In genomic region chr19:4088975-4089374, GRCh38 we compare ENCODE assay signal across 9 cellular contexts. TPM values are rescaled to one million over a fixed set of nuclear protein-coding genes. Genes with fewer than 3 reads are reported as not detected.
A peak's percentile ranks its signal among the peaks of the same experiment; 100 is the strongest.
DNase-seq lines count a peak whose midpoint lies in the region; ATAC-seq, FAIRE-seq and TF ChIP-seq lines count a peak whose summit lies in the region.
"Had no signal": no experiment of that assay in that cellular context is flagged by ENCODE, and none has a peak within 500 bp of the region (broad histone marks: within the 10 kb centered on the region; RNA-seq: fewer than 3 reads in every experiment).

No MANE protein-coding gene starts in this region.

- TF ChIP-seq POLR2A in right lobe of liver (IDR thresholded peaks at IDR 0.05) (no peak), HepG2 (IDR thresholded peaks at IDR 0.05; ENCODE audit: insufficient read depth in 1 of 2, low read depth in 2 of 2, low read length in 2 of 2) (no peak)

- H3K9me3 Mint-ChIP-seq in T-helper 2 cell treated with Interferon-gamma antibody and Interleukin-4, amounts not matched to agents 5 μg/mL and 100 μg/mL, for 36 hours, result no peaks in the 10 kb centered on the region

- no peaks in the 10 kb centered on the region for H3K79me2 ChIP-seq in HepG2 (ENCODE audit: insufficient read depth, low read length)

- H3K27ac Mint-ChIP-seq in T-helper 2 cell treated with Interferon-gamma antibody and Interleukin-4, amounts not matched to agents 5 μg/mL and 100 μg/mL, for 36 hours, result peak overlapping the region; percentile 95

- no peaks in the 10 kb centered on the region for H4K20me1 ChIP-seq in HepG2 (ENCODE audit: insufficient read depth, low read length)

- POLR2A ChIA-PET in HepG2 (lab: Yijun Ruan, JAX), result no interaction called here

- H3K4me1 Mint-ChIP-seq in T-helper 2 cell treated with Interferon-gamma antibody and Interleukin-4, amounts not matched to agents 5 μg/mL and 100 μg/mL, for 36 hours (ENCODE audit: low read depth), result peaks cover 40% of the 10 kb centered on the region

- in situ Hi-C loops in HepG2 (cut with HindIII; ENCODE audit: extremely low pct_ligation_motif_present, low pct_unique_long_range_greater_than_20kb), result no loop called here

- H3K9ac ChIP-seq in HepG2 (ENCODE audit: insufficient read depth, low read depth, low read length), result no peak overlapping the region

- H3K27me3 ChIP-seq in right lobe of liver, result no peaks in the 10 kb centered on the region
- no peaks in the 10 kb centered on the region for H3K27me3 ChIP-seq in HepG2 (ENCODE audit: control insufficient read depth in 1 of 2, insufficient read depth in 2 of 2, low read length in 2 of 2)
- H3K27me3 ChIP-seq in right cardiac atrium (ENCODE audit: control insufficient read depth, insufficient read depth), result no peaks in the 10 kb centered on the region

- H3K4me3 Mint-ChIP-seq in T-helper 2 cell treated with Interferon-gamma antibody and Interleukin-4, amounts not matched to agents 5 μg/mL and 100 μg/mL, for 36 hours, result peak overlapping the region; percentile 83

- H3K27me3 Mint-ChIP-seq in T-helper 2 cell treated with Interferon-gamma antibody and Interleukin-4, amounts not matched to agents 5 μg/mL and 100 μg/mL, for 36 hours (ENCODE audit: low read depth), result no peaks in the 10 kb centered on the region

- H3K9me3 ChIP-seq in right lobe of liver (no peaks in the 10 kb centered on the region), HepG2 (ENCODE audit: low read length) (no peaks in the 10 kb centered on the region), right cardiac atrium (ENCODE audit: control insufficient read depth, low read length) (no peaks in the 10 kb centered on the region)

- H3K4me2 ChIP-seq in HepG2 (ENCODE audit: low read depth, low read length), result no peak overlapping the region

- H2AFZ ChIP-seq in HepG2 (ENCODE audit: low read length), result no peak overlapping the region

- ATAC-seq in right lobe of liver, result peak; percentile 3 to 35 (median 6)
- ATAC-seq in HepG2, result no peak
- ATAC-seq in right cardiac atrium, result peak; percentile 2 to 20

- TF ChIP-seq CTCF in right lobe of liver (IDR thresholded peaks at IDR 0.05) (no peak), HepG2 (CRISPR knock-in tag; IDR thresholded peaks at IDR 0.05) (no peak)

- intact Hi-C loops in right lobe of liver (cut with DNase I) (no loop called here), HepG2 (cut with micrococcal nuclease; ENCODE audit: unreplicated experiment) (no loop called here), right cardiac atrium (cut with DNase I) (no loop called here)

- WGBS in right lobe of liver (ENCODE audit: insufficient coverage, low coverage, low lambda C conversion rate, missing lambda C conversion rate), result 48% methylated on average over 2 of the region's 2 CpGs
- 100% methylated on average over 2 of the region's 2 CpGs for WGBS in HepG2 (ENCODE audit: low lambda C conversion rate)
- 63% methylated on average over 2 of the region's 2 CpGs for WGBS in right cardiac atrium
- 67% methylated on average over 2 of the region's 2 CpGs for WGBS in urinary bladder

- H3K4me1 ChIP-seq in right lobe of liver (no peaks in the 10 kb centered on the region), HepG2 (ENCODE audit: insufficient read depth, low read length) (peaks cover 25% of the 10 kb centered on the region), right cardiac atrium (ENCODE audit: control insufficient read depth, insufficient read depth, low read length) (peaks cover 3% of the 10 kb centered on the region), urinary bladder (ENCODE audit: insufficient read depth) (peaks cover 2% of the 10 kb centered on the region)

- H3K36me3 ChIP-seq in right lobe of liver, result peaks cover 0 to 16% (median 4%) of the 10 kb centered on the region in 4 donors
- peaks cover 2 to 4% of the 10 kb centered on the region in 2 experiments; a peak in 2 of 5 replicates for H3K36me3 ChIP-seq in HepG2 (replicated peaks in 1 of 2; ENCODE audit: control insufficient read depth in 1 of 2, insufficient read depth in 2 of 2, low read length in 2 of 2)
- H3K36me3 ChIP-seq in urinary bladder (ENCODE audit: insufficient read depth), result peaks cover 3% of the 10 kb centered on the region

- no TSS peak for BruUV-seq in HepG2 (replicated peaks; lab: Mats Ljungman, UMichigan)

- no peak for TF ChIP-seq RAD21 in HepG2 (CRISPR knock-in tag; IDR thresholded peaks at IDR 0.05)

- DNase-seq in right lobe of liver, result no peak
- DNase-seq in HepG2 (ENCODE audit: low spot score), result no peak
- DNase-seq in T-helper 2 cell treated with Interferon-gamma antibody and Interleukin-4, amounts not matched to agents 5 μg/mL and 100 μg/mL, for 36 hours (ENCODE audit: low spot score), result peak; percentile 66
- no peak for DNase-seq in right cardiac atrium
- DNase-seq in SHP77 (lab: John Stamatoyannopoulos, UW), result no peak
- no peak for DNase-seq in NCI-H1417 treated with DMSO at 0.1 percent for 48 hours (lab: John Stamatoyannopoulos, UW)
- DNase-seq in NCI-H446 (lab: John Stamatoyannopoulos, UW), result no peak

- no peak overlapping the region for H3K4me3 ChIP-seq in right lobe of liver
- no peak overlapping the region for H3K4me3 ChIP-seq in HepG2 (replicated peaks in 1 of 3; ENCODE audit: insufficient read depth in 1 of 3, low read depth in 2 of 3, low read length in 3 of 3)
- H3K4me3 ChIP-seq in right cardiac atrium (ENCODE audit: low read length), result no peak overlapping the region
- H3K4me3 ChIP-seq in urinary bladder (ENCODE audit: low read depth, low read length), result no peak overlapping the region

- H3K36me3 Mint-ChIP-seq in T-helper 2 cell treated with Interferon-gamma antibody and Interleukin-4, amounts not matched to agents 5 μg/mL and 100 μg/mL, for 36 hours (ENCODE audit: low read depth), result peaks cover 14% of the 10 kb centered on the region

- CTCF ChIA-PET in HepG2 (lab: Yijun Ruan, JAX; ENCODE audit: low intra/inter-chr PET ratio, low total read pairs), result no interaction called here

- peak overlapping the region in 1 of 3 donors; percentile 43 for H3K27ac ChIP-seq in right lobe of liver
- H3K27ac ChIP-seq in HepG2 (ENCODE audit: extremely low read length, insufficient read depth, low read length), result no peak overlapping the region
- H3K27ac ChIP-seq in right cardiac atrium (ENCODE audit: low read length), result peak overlapping the region; percentile 22
- peak overlapping the region; percentile 86 for H3K27ac ChIP-seq in urinary bladder (ENCODE audit: low read depth)

- TF ChIP-seq EP300 in HepG2 (IDR thresholded peaks at IDR 0.05; ENCODE audit: low read depth in 2 of 2, low read length in 2 of 2) (no peak), HepG2 (CRISPR knock-in tag; IDR thresholded peaks at IDR 0.05; ENCODE audit: borderline replicate concordance) (no peak)

- no peak for FAIRE-seq in HepG2 (lab: Jason Lieb, UNC)
- FAIRE-seq: bronchial epithelial cell had no signal

RNA-seq across cellular contexts. Expression of gene ZBTB7A, which starts 22.3 kb away (rescaled TPM):
- total RNA-seq in right lobe of liver, result 10 to 100 TPM; 19.0 to 38.5 (median 27.7) TPM
- total RNA-seq in HepG2 (2016; rRNA removed; fragmentation: Illumina TruSeq; extraction: Trizol), result 3.5 and 3.6 TPM in 2 replicates
- total RNA-seq in HepG2 (2016; cell fraction: cytosol; rRNA removed; fragmentation: Illumina TruSeq; extraction: Trizol; ENCODE audit: low read depth), result 1.8 TPM in 2 replicates
- total RNA-seq in HepG2 (2016; cell fraction: insoluble cytoplasmic fraction; rRNA removed; fragmentation: Illumina TruSeq; extraction: Trizol), result 2.7 and 3.2 TPM in 2 replicates
- 3.7 and 4.3 TPM in 2 replicates for total RNA-seq in HepG2 (2016; cell fraction: membrane; rRNA removed; fragmentation: Illumina TruSeq; extraction: Trizol)
- total RNA-seq in HepG2 (2016; cell fraction: nucleus; rRNA removed; fragmentation: Illumina TruSeq; extraction: Trizol), result 3.0 and 3.1 TPM in 2 replicates
- 4.0 and 5.5 TPM in 2 replicates for polyA plus RNA-seq in HepG2 (2011; rRNA removed)
- 2.9 and 4.8 TPM in 2 replicates for polyA plus RNA-seq in HepG2 (2011; cell fraction: cytosol; rRNA removed)
- 23.5 and 34.3 TPM in 2 replicates for polyA plus RNA-seq in HepG2 (2011; cell fraction: nucleus; rRNA removed)
- 4.7 and 6.0 TPM in 2 replicates for polyA plus RNA-seq in HepG2 (2012)
- polyA plus RNA-seq in HepG2 (2016; cell fraction: cytosol; fragmentation: Illumina TruSeq; extraction: Trizol; ENCODE audit: low read depth), result 0.96 and 1.2 TPM in 2 replicates
- polyA plus RNA-seq in HepG2 (2016; cell fraction: insoluble cytoplasmic fraction; fragmentation: Illumina TruSeq; extraction: Trizol; ENCODE audit: low read depth), result 4.5 and 4.8 TPM in 2 replicates
- polyA plus RNA-seq in HepG2 (2016; cell fraction: membrane; fragmentation: Illumina TruSeq; extraction: Trizol; ENCODE audit: low read depth), result 2.7 and 3.0 TPM in 2 replicates
- 9.7 and 9.9 TPM in 2 replicates for polyA plus RNA-seq in HepG2 (2016; cell fraction: nucleus; fragmentation: Illumina TruSeq; extraction: Trizol; ENCODE audit: insufficient read depth, low read depth)
- polyA minus RNA-seq in HepG2 (2011; rRNA and poly(A)+ RNA removed; ENCODE audit: low replicate concordance), result 4.3 and 12.1 TPM in 2 replicates
- polyA minus RNA-seq in HepG2 (2011; cell fraction: cytosol; rRNA and poly(A)+ RNA removed), result 9.4 and 10.5 TPM in 2 replicates
- polyA minus RNA-seq in HepG2 (2011; cell fraction: nucleus; rRNA and poly(A)+ RNA removed), result 5.0 and 5.4 TPM in 2 replicates
- total RNA-seq in right cardiac atrium, result 10 to 100 TPM; 28.6 to 32.6 (median 31.6) TPM
- 17.5 TPM for polyA plus RNA-seq in right cardiac atrium
- 8.2 TPM for total RNA-seq in urinary bladder
- 35.3 TPM for polyA plus RNA-seq in urinary bladder

RNA-seq across cellular contexts. Expression of gene MAP2K2, which starts 34.9 kb away (rescaled TPM):
- total RNA-seq in right lobe of liver (10 to 100 TPM; 50.2 to 75.7 (median 59.8) TPM), HepG2 (2016; rRNA removed; fragmentation: Illumina TruSeq; extraction: Trizol) (72.2 and 80.9 TPM in 2 replicates), right cardiac atrium (100 to 1,000 TPM; 113 to 134 (median 121) TPM), urinary bladder (54.7 TPM)
- 141 and 153 TPM in 2 replicates for total RNA-seq in HepG2 (2016; cell fraction: cytosol; rRNA removed; fragmentation: Illumina TruSeq; extraction: Trizol; ENCODE audit: low read depth)
- total RNA-seq in HepG2 (2016; cell fraction: insoluble cytoplasmic fraction; rRNA removed; fragmentation: Illumina TruSeq; extraction: Trizol), result 63.3 and 84.3 TPM in 2 replicates
- total RNA-seq in HepG2 (2016; cell fraction: membrane; rRNA removed; fragmentation: Illumina TruSeq; extraction: Trizol), result 168 and 190 TPM in 2 replicates
- 40.1 and 53.8 TPM in 2 replicates for total RNA-seq in HepG2 (2016; cell fraction: nucleus; rRNA removed; fragmentation: Illumina TruSeq; extraction: Trizol)
- polyA plus RNA-seq in HepG2 (2011; rRNA removed) (70.3 and 88.1 TPM in 2 replicates), right cardiac atrium (151 TPM), urinary bladder (103 TPM)
- polyA plus RNA-seq in HepG2 (2011; cell fraction: cytosol; rRNA removed), result 63.3 and 103 TPM in 2 replicates
- 96.2 and 101 TPM in 2 replicates for polyA plus RNA-seq in HepG2 (2011; cell fraction: nucleus; rRNA removed)
- polyA plus RNA-seq in HepG2 (2012), result 73.5 and 112 TPM in 2 replicates
- 205 and 223 TPM in 2 replicates for polyA plus RNA-seq in HepG2 (2016; cell fraction: cytosol; fragmentation: Illumina TruSeq; extraction: Trizol; ENCODE audit: low read depth)
- 99.4 and 124 TPM in 2 replicates for polyA plus RNA-seq in HepG2 (2016; cell fraction: insoluble cytoplasmic fraction; fragmentation: Illumina TruSeq; extraction: Trizol; ENCODE audit: low read depth)
- polyA plus RNA-seq in HepG2 (2016; cell fraction: membrane; fragmentation: Illumina TruSeq; extraction: Trizol; ENCODE audit: low read depth), result 271 and 285 TPM in 2 replicates
- 113 and 116 TPM in 2 replicates for polyA plus RNA-seq in HepG2 (2016; cell fraction: nucleus; fragmentation: Illumina TruSeq; extraction: Trizol; ENCODE audit: insufficient read depth, low read depth)
- polyA minus RNA-seq in HepG2 (2011; rRNA and poly(A)+ RNA removed; ENCODE audit: low replicate concordance), result 82.8 and 120 TPM in 2 replicates
- polyA minus RNA-seq in HepG2 (2011; cell fraction: cytosol; rRNA and poly(A)+ RNA removed), result 55.4 and 61.2 TPM in 2 replicates
- 25.8 and 27.8 TPM in 2 replicates for polyA minus RNA-seq in HepG2 (2011; cell fraction: nucleus; rRNA and poly(A)+ RNA removed)
